ENCODE assay signal across 8 cellular contexts in genomic region chr6:110682460-110682853, GRCh38.
DNase-seq lines count a peak whose midpoint lies in the region; ATAC-seq and TF ChIP-seq lines count a peak whose summit lies in the region.

No MANE protein-coding gene starts in this region.

- peak overlapping the region; percentile 65 for H3K27ac Mint-ChIP-seq in activated CD8-positive, alpha-beta T cell treated with anti-CD3 and anti-CD28 coated beads, Interleukin-2, amount 10 ng/mL, durations not matched to agents 7 days and 5 days
- peak overlapping the region in 4 of 9 donors; percentile 23 to 55 (median 44) for H3K27ac Mint-ChIP-seq in naive thymus-derived CD4-positive, alpha-beta T cell

- CTCF ChIA-PET in activated CD8-positive, alpha-beta T cell treated with anti-CD3 and anti-CD28 coated beads, Interleukin-2, amount 10 ng/mL, durations not matched to agents 7 days and 5 days (lab: Charles Lee) = interaction anchor here (0.6 to 4.0 kb wide), 47 partner anchors 8 to 375 kb away, joined by 3 to 90 read pairs (median 4); partner anchors contain the start of genes AMD1, CDK19, GTF3C6 and RPF2
- CTCF ChIA-PET in naive thymus-derived CD4-positive, alpha-beta T cell (lab: Charles Lee) = interaction anchor here (0.6 to 6.0 kb wide), 25 partner anchors 8 to 346 kb away, joined by 3 to 51 read pairs (median 4); partner anchors contain the start of genes AMD1, CDK19, GTF3C6 and RPF2

- intact Hi-C loops in naive thymus-derived CD4-positive, alpha-beta T cell (cut with micrococcal nuclease) = loop anchor here (1.0 to 5.0 kb wide), 9 partner anchors 132 to 1355 kb away; partner anchors contain the start of genes CDK19 (in 2 of the 2), AMD1 (in 1 of the 2) and RPF2 (in 1 of the 2)

- no peaks in the 10 kb centered on the region for H3K27me3 ChIP-seq in naive thymus-derived CD4-positive, alpha-beta T cell (ENCODE audit: control insufficient read depth in 2 of 2, insufficient read depth in 2 of 2, low read length in 2 of 2)

- no peaks in the 10 kb centered on the region for H3K36me3 ChIP-seq in naive thymus-derived CD4-positive, alpha-beta T cell (ENCODE audit: control insufficient read depth in 2 of 3, insufficient read depth in 3 of 3, low read length in 3 of 3)

- no peaks in the 10 kb centered on the region for H3K9me3 Mint-ChIP-seq in activated CD8-positive, alpha-beta T cell treated with anti-CD3 and anti-CD28 coated beads, Interleukin-2, amount 10 ng/mL, durations not matched to agents 7 days and 5 days (ENCODE audit: insufficient read depth)
- H3K9me3 Mint-ChIP-seq in naive thymus-derived CD4-positive, alpha-beta T cell = no peaks in the 10 kb centered on the region

- no peaks in the 10 kb centered on the region for H3K27me3 Mint-ChIP-seq in activated CD8-positive, alpha-beta T cell treated with anti-CD3 and anti-CD28 coated beads, Interleukin-2, amount 10 ng/mL, durations not matched to agents 7 days and 5 days (ENCODE audit: low read depth)
- H3K27me3 Mint-ChIP-seq in naive thymus-derived CD4-positive, alpha-beta T cell = no peaks in the 10 kb centered on the region

- no peaks in the 10 kb centered on the region for H3K9me3 ChIP-seq in naive thymus-derived CD4-positive, alpha-beta T cell (ENCODE audit: control insufficient read depth in 2 of 3, low read length in 3 of 3)

- H3K4me1 ChIP-seq in naive thymus-derived CD4-positive, alpha-beta T cell (ENCODE audit: control insufficient read depth in 2 of 2, insufficient read depth in 2 of 2, low read length in 2 of 2) = peaks cover 5 to 8% of the 10 kb centered on the region in 2 donors

- no peak overlapping the region for H3K27ac ChIP-seq in naive thymus-derived CD4-positive, alpha-beta T cell (ENCODE audit: low read depth, low read length)
- H3K27ac ChIP-seq in substantia nigra (ENCODE audit: low read depth, low read length, poor library complexity, severe bottlenecking) = peak overlapping the region; percentile 54

- H3K36me3 Mint-ChIP-seq in activated CD8-positive, alpha-beta T cell treated with anti-CD3 and anti-CD28 coated beads, Interleukin-2, amount 10 ng/mL, durations not matched to agents 7 days and 5 days (ENCODE audit: low read depth) = no peaks in the 10 kb centered on the region
- peaks cover 0 to 4% (median 0%) of the 10 kb centered on the region in 5 donors for H3K36me3 Mint-ChIP-seq in naive thymus-derived CD4-positive, alpha-beta T cell

- peaks cover 15% of the 10 kb centered on the region for H3K4me1 Mint-ChIP-seq in activated CD8-positive, alpha-beta T cell treated with anti-CD3 and anti-CD28 coated beads, Interleukin-2, amount 10 ng/mL, durations not matched to agents 7 days and 5 days (ENCODE audit: low read depth)
- peaks cover 5 to 18% (median 11%) of the 10 kb centered on the region in 7 donors for H3K4me1 Mint-ChIP-seq in naive thymus-derived CD4-positive, alpha-beta T cell

- POLR2A ChIA-PET in activated CD8-positive, alpha-beta T cell treated with anti-CD3 and anti-CD28 coated beads, Interleukin-2, amount 10 ng/mL, durations not matched to agents 7 days and 5 days (lab: Charles Lee) = interaction anchor here (0.6 to 2.1 kb wide), 5 partner anchors 132 to 1167 kb away, joined by 3 to 12 read pairs (median 8); partner anchors contain the start of genes AMD1 and CDK19
- POLR2A ChIA-PET in naive thymus-derived CD4-positive, alpha-beta T cell (lab: Charles Lee) = interaction anchor here (0.6 to 2.5 kb wide), 9 partner anchors 132 to 299 kb away, joined by 3 to 23 read pairs (median 5); partner anchors contain the start of genes AMD1, CDK19 and RPF2

- DNase-seq in DMS 273 (lab: John Stamatoyannopoulos, UW; ENCODE audit: unreplicated experiment) (peak; percentile 91), GM20000 (ENCODE audit: low spot score) (peak; percentile 69), NCI-H82 (lab: John Stamatoyannopoulos, UW) (peak; percentile 93), epithelial cell of proximal tubule (ENCODE audit: low read depth) (peak; percentile 70), substantia nigra (lab: John Stamatoyannopoulos, UW) (peak in 29 of 49 donors; percentile 3 to 75 (median 41))
- DNase-seq in activated CD8-positive, alpha-beta T cell treated with anti-CD3 and anti-CD28 coated beads, Interleukin-2, amount 10 ng/mL, durations not matched to agents 7 days and 5 days = peak; percentile 86
- peak in 8 of 9 donors; percentile 42 to 84 (median 76) for DNase-seq in naive thymus-derived CD4-positive, alpha-beta T cell

- no peak overlapping the region for H3K4me3 Mint-ChIP-seq in activated CD8-positive, alpha-beta T cell treated with anti-CD3 and anti-CD28 coated beads, Interleukin-2, amount 10 ng/mL, durations not matched to agents 7 days and 5 days
- H3K4me3 Mint-ChIP-seq in naive thymus-derived CD4-positive, alpha-beta T cell = no peak overlapping the region

- ATAC-seq in HG03571 (IDR thresholded peaks at IDR 0.05; ENCODE audit: unreplicated experiment) = peak; percentile 96
- peak; percentile 99 for ATAC-seq in activated CD8-positive, alpha-beta T cell treated with anti-CD3 and anti-CD28 coated beads, Interleukin-2, amount 10 ng/mL, durations not matched to agents 7 days and 5 days
- ATAC-seq in naive thymus-derived CD4-positive, alpha-beta T cell = peak; percentile 99

- no peak overlapping the region for H3K4me3 ChIP-seq in epithelial cell of proximal tubule (ENCODE audit: low read depth, low read length)
- H3K4me3 ChIP-seq in naive thymus-derived CD4-positive, alpha-beta T cell (ENCODE audit: low read length) = no peak overlapping the region

- TF ChIP-seq CTCF in GM20000 (IDR thresholded peaks at IDR 0.05; ENCODE audit: extremely low read depth, missing control alignments) (peak; percentile 27), epithelial cell of proximal tubule (conservative IDR thresholded peaks at IDR 0.05; ENCODE audit: low read depth, low read length) (peak; percentile 81)

Comparison
In these comparisons a context has a peak if more than half of its experiments do, and no peak if none do; other contexts are left out.
1. DNase-seq: peak in every context shown above with its lines; median percentile 93 in NCI-H82; 91 in DMS 273; 86 in activated CD8-positive, alpha-beta T cell treated with anti-CD3 and anti-CD28 coated beads, Interleukin-2, amount 10 ng/mL, durations not matched to agents 7 days and 5 days; 76 in naive thymus-derived CD4-positive, alpha-beta T cell; 70 in epithelial cell of proximal tubule; 69 in GM20000; 41 in substantia nigra.